Comparison of ENCODE assay signal across 8 cellular contexts in genomic region chr19:4969292-4969771, GRCh38. TPM values are rescaled to one million over a fixed set of nuclear protein-coding genes. Genes with fewer than 3 reads are reported as not detected.
DNase-seq lines count a peak whose midpoint lies in the region; ATAC-seq, FAIRE-seq and TF ChIP-seq lines count a peak whose summit lies in the region.

No MANE protein-coding gene starts in this region.

- H3K4me1 ChIP-seq in cardiac muscle cell (ENCODE audit: low read depth) = no peaks in the 10 kb centered on the region
- H3K4me1 ChIP-seq in upper lobe of left lung = peaks cover 36 to 53% (median 39%) of the 10 kb centered on the region in 4 donors

- DNase-seq in cardiac muscle cell (ENCODE audit: low read depth in 1 of 2, low spot score in 1 of 2) (no peak), left cardiac atrium (no peak), lower leg skin (ENCODE audit: low spot score in 2 of 2) (no peak), upper lobe of left lung (no peak), GM12892 (ENCODE audit: insufficient read length) (no peak), SHP77 (lab: John Stamatoyannopoulos, UW) (no peak)
- DNase-seq in activated naive CD8-positive, alpha-beta T cell treated with anti-CD3 and anti-CD28 coated beads for 36 hours = no peak

- TF ChIP-seq EP300 in upper lobe of left lung (IDR thresholded peaks at IDR 0.05) = no peak

- no peaks in the 10 kb centered on the region for H3K9me3 Mint-ChIP-seq in activated naive CD8-positive, alpha-beta T cell treated with anti-CD3 and anti-CD28 coated beads for 36 hours

- H3K4me3 Mint-ChIP-seq in activated naive CD8-positive, alpha-beta T cell treated with anti-CD3 and anti-CD28 coated beads for 36 hours = peak overlapping the region; percentile 92

- intact Hi-C loops in left cardiac atrium (cut with DNase I) = no loop called here
- intact Hi-C loops in lower leg skin (cut with DNase I; ENCODE audit: low total_unique reads) = no loop called here

- peaks cover 15% of the 10 kb centered on the region for H3K36me3 Mint-ChIP-seq in activated naive CD8-positive, alpha-beta T cell treated with anti-CD3 and anti-CD28 coated beads for 36 hours

- TF ChIP-seq CTCF in cardiac muscle cell (IDR thresholded peaks at IDR 0.05; ENCODE audit: low read depth, low read length) (no peak), lower leg skin (IDR thresholded peaks at IDR 0.05) (no peak), upper lobe of left lung (IDR thresholded peaks at IDR 0.05) (no peak)

- H3K27me3 Mint-ChIP-seq in activated naive CD8-positive, alpha-beta T cell treated with anti-CD3 and anti-CD28 coated beads for 36 hours = no peaks in the 10 kb centered on the region

- H3K9me3 ChIP-seq in cardiac muscle cell (ENCODE audit: low read depth) (no peaks in the 10 kb centered on the region), upper lobe of left lung (no peaks in the 10 kb centered on the region)

- TF ChIP-seq POLR2A in lower leg skin (IDR thresholded peaks at IDR 0.05) = no peak
- no peak for TF ChIP-seq POLR2A in upper lobe of left lung (IDR thresholded peaks at IDR 0.05)
- TF ChIP-seq POLR2A in GM12892 (IDR thresholded peaks at IDR 0.05; ENCODE audit: low read depth, low read length) = no peak

- peaks cover 30% of the 10 kb centered on the region for H3K4me1 Mint-ChIP-seq in activated naive CD8-positive, alpha-beta T cell treated with anti-CD3 and anti-CD28 coated beads for 36 hours

- no peak for FAIRE-seq in GM12892 (lab: Jason Lieb, UNC)

- 1% methylated on average over 21 to 32 of the region's 54 CpGs for WGBS in lower leg skin, 2 donors
- WGBS in upper lobe of left lung, 2 donors = 0 to 2% methylated on average over 5 to 7 of the region's 54 CpGs

- H3K27me3 ChIP-seq in cardiac muscle cell = no peaks in the 10 kb centered on the region
- no peaks in the 10 kb centered on the region for H3K27me3 ChIP-seq in upper lobe of left lung

- H3K36me3 ChIP-seq in cardiac muscle cell = no peaks in the 10 kb centered on the region
- H3K36me3 ChIP-seq in upper lobe of left lung = no peaks in the 10 kb centered on the region

- peak overlapping the region; percentile 81 for H3K27ac ChIP-seq in cardiac muscle cell
- peak overlapping the region; percentile 67 to 87 (median 79) for H3K27ac ChIP-seq in upper lobe of left lung

- H3K27ac Mint-ChIP-seq in activated naive CD8-positive, alpha-beta T cell treated with anti-CD3 and anti-CD28 coated beads for 36 hours = no peak overlapping the region

- ATAC-seq in left cardiac atrium (no peak), upper lobe of left lung (ENCODE audit: low FRiP score in 2 of 2) (no peak), HG03571 (IDR thresholded peaks at IDR 0.05; ENCODE audit: unreplicated experiment) (no peak)

- H3K4me3 ChIP-seq in cardiac muscle cell (peak overlapping the region; percentile 95), lower leg skin (ENCODE audit: low read depth, poor library complexity, severe bottlenecking) (peak overlapping the region; percentile 34), upper lobe of left lung (peak overlapping the region; percentile 64 to 80 (median 71))

RNA-seq across cellular contexts. Expression of gene KDM4B, which starts 0.4 kb away (rescaled TPM):
- total RNA-seq in cardiac muscle cell (58.5 and 90.6 TPM in 2 replicates), left cardiac atrium (10 to 100 TPM; 22.2 to 27.8 TPM), lower leg skin (10 to 100 TPM; 40.1 to 71.4 (median 51.3) TPM), upper lobe of left lung (100 to 1,000 TPM in 1 of 6 donors, 10 to 100 TPM in 5; 28.1 to 112 (median 38.2) TPM)
- 74.6 and 79.5 TPM in 2 replicates for polyA plus RNA-seq in cardiac muscle cell
- 10 to 100 TPM; 29.4 to 31.3 TPM for total RNA-seq in activated naive CD8-positive, alpha-beta T cell treated with anti-CD3 and anti-CD28 coated beads for 36 hours
- polyA plus RNA-seq in GM12892 (2012; ENCODE audit: missing spikeins) = 19.4 TPM

Comparison
In these comparisons a context has a peak if more than half of its experiments do, and no peak if none do; other contexts are left out.
1. H3K4me3 ChIP-seq: peak in every context shown above with its lines; median percentile 95 in cardiac muscle cell; 71 in upper lobe of left lung; 34 in lower leg skin.